Comparison of ENCODE assay signal across 39 cellular contexts in the genomic region with DNA sequence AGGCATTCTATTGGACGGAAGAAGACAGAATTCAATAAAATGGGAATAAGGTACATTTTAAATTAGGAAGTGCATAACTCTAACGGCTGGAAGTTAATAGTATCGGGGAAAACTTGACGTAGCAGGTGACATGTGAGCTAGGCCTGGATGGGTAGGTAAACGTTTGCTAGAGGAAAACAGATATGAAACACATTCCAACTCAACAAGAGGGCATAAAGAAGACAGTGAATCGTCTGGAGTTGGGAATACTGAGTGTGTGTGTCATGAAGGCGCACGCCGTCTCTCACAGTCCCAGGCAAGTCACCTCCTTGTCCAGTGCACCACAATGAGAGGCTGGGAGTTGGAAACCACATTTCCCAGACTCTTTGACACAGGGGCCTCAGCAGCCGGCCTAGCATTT.
"Had no signal": no experiment of that assay in that cellular context is flagged by ENCODE, and none has a peak within 500 bp of the region (broad histone marks: within the 10 kb centered on the region; RNA-seq: fewer than 3 reads in every experiment).

No MANE protein-coding gene starts in this region.

- H3K27me3 ChIP-seq: ascending aorta, cardiac muscle cell had no signal

- H3K4me2 ChIP-seq: PC-9 had no signal

- H3K4me1 Mint-ChIP-seq: activated B cell treated with CpG ODN at 0.5 μM for 24 hours; activated naive CD4-positive, alpha-beta T cell treated with anti-CD3 and anti-CD28 coated beads, Interleukin-2, amount 50 U/mL, for 24 hours; activated T-helper 17 cell treated with anti-CD3 and anti-CD28 coated beads, Interleukin-2, amount 50 U/mL, for 72 hours had no signal

- H3K36me3 ChIP-seq: ascending aorta, cardiac muscle cell had no signal

- H3K27ac Mint-ChIP-seq: activated B cell treated with CpG ODN at 0.5 μM for 24 hours; activated naive CD4-positive, alpha-beta T cell treated with anti-CD3 and anti-CD28 coated beads, Interleukin-2, amount 50 U/mL, for 24 hours; activated naive CD8-positive, alpha-beta T cell treated with anti-CD3 and anti-CD28 coated beads, Interleukin-2, amount 10 ng/mL, durations not matched to agents 7 days and 5 days; activated T-helper 17 cell treated with anti-CD3 and anti-CD28 coated beads, Interleukin-2, amount 50 U/mL, for 72 hours; T-cell had no signal

- H3K4me3 ChIP-seq: ascending aorta, cardiac muscle cell, PC-9 had no signal

- H3K27ac ChIP-seq: ascending aorta, cardiac muscle cell, PC-9, RWPE1, VCaP had no signal

- H3K4me3 Mint-ChIP-seq: activated B cell treated with CpG ODN at 0.5 μM for 24 hours; activated CD4-positive, alpha-beta memory T cell treated with anti-CD3 and anti-CD28 coated beads for 36 hours; activated naive CD4-positive, alpha-beta T cell treated with anti-CD3 and anti-CD28 coated beads, Interleukin-2, amount 50 U/mL, for 24 hours; activated T-helper 17 cell treated with anti-CD3 and anti-CD28 coated beads, Interleukin-2, amount 50 U/mL, for 72 hours; T-cell had no signal

- H3K9me3 Mint-ChIP-seq: activated naive CD4-positive, alpha-beta T cell treated with anti-CD3 and anti-CD28 coated beads, Interleukin-2, amount 50 U/mL, for 24 hours; activated naive CD8-positive, alpha-beta T cell treated with anti-CD3 and anti-CD28 coated beads, Interleukin-2, amount 10 ng/mL, durations not matched to agents 7 days and 5 days; activated T-helper 17 cell treated with anti-CD3 and anti-CD28 coated beads, Interleukin-2, amount 50 U/mL, for 72 hours had no signal

- H3K36me3 Mint-ChIP-seq: activated naive CD4-positive, alpha-beta T cell treated with anti-CD3 and anti-CD28 coated beads, Interleukin-2, amount 50 U/mL, for 24 hours; activated naive CD8-positive, alpha-beta T cell treated with anti-CD3 and anti-CD28 coated beads, Interleukin-2, amount 10 ng/mL, durations not matched to agents 7 days and 5 days; T-cell had no signal

- DNase-seq: activated B cell treated with CpG ODN at 0.5 μM for 24 hours; activated CD4-positive, alpha-beta T cell treated with anti-CD3 and anti-CD28 coated beads for 4 hours; activated CD4-positive, alpha-beta T cell treated with anti-CD3 and anti-CD28 coated beads, Interleukin-2, amount 50 U/mL, for 1 hour; activated CD4-positive, CD25-positive, alpha-beta regulatory T cell treated with anti-CD3 and anti-CD28 coated beads, Interleukin-2, amount 50 U/mL, for 72 hours; activated CD8-positive, alpha-beta memory T cell treated with anti-CD3 and anti-CD28 coated beads, Interleukin-2, amount 50 U/mL, for 4 hours; activated effector memory CD4-positive, alpha-beta T cell treated with anti-CD3 and anti-CD28 coated beads, Interleukin-2, amount 50 U/mL, for 16 hours; activated naive CD4-positive, alpha-beta T cell treated with Interleukin-2 at 50 U/mL for 16 hours; activated T-cell treated with anti-CD3 and anti-CD28 coated beads for 4 hours; activated T-cell treated with anti-CD3 and anti-CD28 coated beads, Interleukin-2, amount 50 U/mL, for 48 hours; amygdala; Kasumi-1; KBM-7; MM.1S; MV-4-11; NCI-H1092; NCI-H1417; NCI-H146; NCI-H187; NCI-H2029 treated with DMSO at 0.1 percent for 48 hours; NCI-H2107; NCI-H2171; NCI-H510A; NCI-H748 treated with DMSO at 0.1 percent for 48 hours; NK-92 treated with Interleukin-12 subunit alpha and Interleukin-12 subunit beta, amount 100 ng/mL, for 24 hours; PC-9; SIG-M5; T-helper 2 cell; T-helper 9 cell had no signal

- H2AFZ ChIP-seq: PC-9 had no signal

- H3K4me1 ChIP-seq: ascending aorta had no signal

- FAIRE-seq: RCC 7860 had no signal

- ATAC-seq: SK-N-SH treated with all-trans-retinoic acid at 6 μM for 48 hours had no signal

- H3K9me3 ChIP-seq: ascending aorta had no signal
